1 cellular context compared by ENCODE assay signal in genomic region chr15:79918278-79918677, GRCh38.
TF ChIP-seq lines count a peak whose summit lies in the region.

No MANE protein-coding gene starts in this region.

TF ChIP-seq in H1, 55 proteins besides CTCF, POLR2A, EP300 and RAD21:
- TF ChIP-seq SAP30 (IDR thresholded peaks at IDR 0.05; ENCODE audit: insufficient read depth, insufficient replicate concordance, low read length) (no peak), POLR2AphosphoS5 (IDR thresholded peaks at IDR 0.05; ENCODE audit: low read depth, low read length) (peak; percentile 82), KDM1A (IDR thresholded peaks at IDR 0.05; ENCODE audit: borderline replicate concordance, low read length) (no peak), PHF8 (conservative IDR thresholded peaks at IDR 0.05; ENCODE audit: low read depth, low read length) (0 out of 2 replicates have a peak, but pooled peaks have one; percentile 23), RFX5 (IDR thresholded peaks at IDR 0.05; ENCODE audit: borderline replicate concordance, low read depth, low read length) (no peak), RBBP5 (IDR thresholded peaks at IDR 0.05; ENCODE audit: borderline replicate concordance, low read depth, low read length) (peak; percentile 72; the same call in 1 of the 2 replicates), TEAD4 (IDR thresholded peaks at IDR 0.05; ENCODE audit: low read depth, low read length) (no peak), EGR1 (IDR thresholded peaks at IDR 0.05; ENCODE audit: borderline replicate concordance, low read depth, low read length) (peak; percentile 72; the same call in 1 of the 2 replicates), YY1 (IDR thresholded peaks at IDR 0.05; ENCODE audit: low read depth, low read length) (peak; percentile 65; the same call in 1 of the 2 replicates), TBP (IDR thresholded peaks at IDR 0.05; ENCODE audit: low read depth, low read length) (peak; percentile 48; the same call in 1 of the 2 replicates)
- TF ChIP-seq, protein P1, sequence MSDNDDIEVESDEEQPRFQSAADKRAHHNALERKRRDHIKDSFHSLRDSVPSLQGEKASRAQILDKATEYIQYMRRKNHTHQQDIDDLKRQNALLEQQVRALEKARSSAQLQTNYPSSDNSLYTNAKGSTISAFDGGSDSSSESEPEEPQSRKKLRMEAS (IDR thresholded peaks at IDR 0.05) = 0 out of 2 replicates have a peak, but pooled peaks have one; percentile 20
